Comparison of ENCODE assay signal across 8 cellular contexts in genomic region chr7:117673839-117674238, GRCh38.
A peak's percentile ranks its signal among the peaks of the same experiment; 100 is the strongest.
DNase-seq lines count a peak whose midpoint lies in the region; ATAC-seq, FAIRE-seq and TF ChIP-seq lines count a peak whose summit lies in the region.

No MANE protein-coding gene starts in this region.

- no peaks in the 10 kb centered on the region for H3K27me3 ChIP-seq in neural progenitor cell

- peak; percentile 89 for FAIRE-seq in A204.1 (lab: Jason Lieb, UNC)

- H3K4me3 ChIP-seq in neural progenitor cell = peak overlapping the region; percentile 28

- H4K20me1 ChIP-seq in neural progenitor cell (ENCODE audit: low read depth) = peaks cover 5% of the 10 kb centered on the region

- H3K4me1 ChIP-seq in neural progenitor cell = peaks cover 20% of the 10 kb centered on the region

- ATAC-seq in GM18909 (IDR thresholded peaks at IDR 0.05; ENCODE audit: poor library complexity, unreplicated experiment) (peak; percentile 62), HG02981 (IDR thresholded peaks at IDR 0.05; ENCODE audit: unreplicated experiment) (no peak)

- H3K4me1 Mint-ChIP-seq in neural progenitor cell = peaks cover 31% of the 10 kb centered on the region

- no peaks in the 10 kb centered on the region for H3K79me2 ChIP-seq in neural progenitor cell (ENCODE audit: low read depth)

- no peak overlapping the region for H3K27ac Mint-ChIP-seq in neural progenitor cell

- peak overlapping the region; percentile 67 for H3K4me2 ChIP-seq in neural progenitor cell

- no peaks in the 10 kb centered on the region for H3K36me3 ChIP-seq in neural progenitor cell

- H2AFZ ChIP-seq in neural progenitor cell (replicated peaks) = no peak overlapping the region

- peaks cover 2% of the 10 kb centered on the region for H3K27me3 Mint-ChIP-seq in neural progenitor cell (ENCODE audit: insufficient read depth, low read depth)

- peak; percentile 54 for TF ChIP-seq CTCF in neural progenitor cell (IDR thresholded peaks at IDR 0.05)

- no peak overlapping the region for H3K27ac ChIP-seq in neural progenitor cell

- DNase-seq in NCI-H2029 treated with DMSO at 0.1 percent for 48 hours (lab: John Stamatoyannopoulos, UW) (peak; percentile 81), dermis blood vessel endothelial cell (peak; percentile 64), neural progenitor cell (ENCODE audit: low spot score) (no peak), NCI-H446 treated with DMSO at 0.1 percent for 48 hours (lab: John Stamatoyannopoulos, UW) (no peak), D341Med (ENCODE audit: low spot score) (no peak)

- H3K9me3 Mint-ChIP-seq in neural progenitor cell = no peaks in the 10 kb centered on the region

- H3F3A ChIP-seq in neural progenitor cell (ENCODE audit: low read depth) = peaks cover 12% of the 10 kb centered on the region

- no peak overlapping the region for H3K4me3 Mint-ChIP-seq in neural progenitor cell

- H3K9ac ChIP-seq in neural progenitor cell = no peak overlapping the region

- H3K9me3 ChIP-seq in neural progenitor cell (ENCODE audit: low read depth) = no peaks in the 10 kb centered on the region

- H3K36me3 Mint-ChIP-seq in neural progenitor cell = no peaks in the 10 kb centered on the region

Comparison
In these comparisons a context has a peak if more than half of its experiments do, and no peak if none do; other contexts are left out.
1. DNase-seq: peak in NCI-H2029 treated with DMSO at 0.1 percent for 48 hours (single experiment) and dermis blood vessel endothelial cell (single experiment); none in neural progenitor cell (single experiment), NCI-H446 treated with DMSO at 0.1 percent for 48 hours (single experiment) and D341Med (single experiment).